In genomic region chr14:19390230-19390629, GRCh38 we compare ENCODE assay signal across 6 cellular contexts. TPM values are rescaled to one million over a fixed set of nuclear protein-coding genes. Genes with fewer than 3 reads are reported as not detected.
"Had no signal": no experiment of that assay in that cellular context is flagged by ENCODE, and none has a peak within 500 bp of the region (broad histone marks: within the 10 kb centered on the region; RNA-seq: fewer than 3 reads in every experiment).

No MANE protein-coding gene starts in this region.

RNA-seq across cellular contexts. Expression of gene POTEG, which starts 43.9 kb away (rescaled TPM):
- total RNA-seq: HT-29, LHCN-M2, MCF 10A, PC-3, Right ventricle myocardium superior, SJSA1 had no signal
